ENCODE assay signal across 8 cellular contexts in the genomic region with DNA sequence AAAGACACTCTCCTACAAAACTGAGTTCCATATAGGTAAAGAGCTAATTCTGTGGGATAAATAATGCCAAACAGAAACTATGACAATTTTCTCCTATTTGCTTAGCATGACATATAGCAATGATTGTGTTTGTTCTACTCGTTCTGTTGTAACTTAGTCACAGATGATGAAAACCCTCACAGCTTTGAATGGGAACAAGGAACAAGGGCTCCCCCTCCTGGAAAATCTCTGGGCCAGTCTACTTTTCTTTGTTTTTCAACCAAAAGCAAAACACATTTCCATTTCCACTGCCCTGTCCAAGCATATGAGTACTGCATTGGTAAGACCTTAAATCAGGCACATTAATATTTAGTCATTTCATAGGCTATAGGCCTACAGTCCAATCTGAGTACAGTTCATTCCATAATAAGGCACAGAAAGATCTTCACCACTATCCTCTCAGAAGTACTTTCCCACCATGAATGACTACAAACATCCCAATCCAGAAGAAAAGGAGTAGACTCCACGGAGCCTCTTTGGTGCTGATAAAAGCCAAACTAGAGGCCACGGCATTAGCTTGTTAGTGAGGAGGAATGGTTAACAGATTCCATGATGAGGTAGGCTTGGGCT.
DNase-seq lines count a peak whose midpoint lies in the region; ATAC-seq and TF ChIP-seq lines count a peak whose summit lies in the region.

No MANE protein-coding gene starts in this region.

- H3K9me2 ChIP-seq in Karpas-422 (replicated peaks; ENCODE audit: insufficient read depth, low read length): no peaks in the 10 kb centered on the region
- no peaks in the 10 kb centered on the region for H3K9me2 ChIP-seq in neural cell (ENCODE audit: insufficient read depth, low read length)

- H3K27ac ChIP-seq in Karpas-422 (ENCODE audit: low read length) (no peak overlapping the region), neural cell (ENCODE audit: low read length) (no peak overlapping the region)

- no peaks in the 10 kb centered on the region for H3F3A ChIP-seq in neural cell (ENCODE audit: insufficient read depth, low read length, poor library complexity, severe bottlenecking)

- no peak for TF ChIP-seq EP300 in neural cell (conservative IDR thresholded peaks at IDR 0.05; ENCODE audit: poor library complexity, severe bottlenecking)

- ATAC-seq in HG03457 (IDR thresholded peaks at IDR 0.05; ENCODE audit: unreplicated experiment): no peak
- no peak for ATAC-seq in GM21723 (IDR thresholded peaks at IDR 0.05; ENCODE audit: unreplicated experiment)

- H3K36me3 ChIP-seq in Karpas-422 (ENCODE audit: insufficient read depth, low read length) (no peaks in the 10 kb centered on the region), neural cell (ENCODE audit: insufficient read depth, low read length) (no peaks in the 10 kb centered on the region)

- H3K9ac ChIP-seq in Karpas-422 (ENCODE audit: low read length): no peak overlapping the region
- H3K9ac ChIP-seq in neural cell (ENCODE audit: low read length): no peak overlapping the region

- TF ChIP-seq CTCF in neural cell (IDR thresholded peaks at IDR 0.05; ENCODE audit: poor library complexity, severe bottlenecking): peak; percentile 74

- no peaks in the 10 kb centered on the region for H3K27me3 ChIP-seq in Karpas-422 (ENCODE audit: low read length)
- no peaks in the 10 kb centered on the region for H3K27me3 ChIP-seq in neural cell (ENCODE audit: insufficient read depth, low read depth, low read length)

- no peaks in the 10 kb centered on the region for H3K4me1 ChIP-seq in Karpas-422 (ENCODE audit: low read length)

- TF ChIP-seq RAD21 in neural cell (conservative IDR thresholded peaks at IDR 0.05): peak; percentile 77

- H4K20me1 ChIP-seq in Karpas-422 (ENCODE audit: insufficient read depth, low read depth, low read length) (no peaks in the 10 kb centered on the region), neural cell (ENCODE audit: insufficient read depth) (no peaks in the 10 kb centered on the region)

- no peak overlapping the region for H3K4me2 ChIP-seq in Karpas-422 (ENCODE audit: low read depth, low read length, poor library complexity, severe bottlenecking)
- H3K4me2 ChIP-seq in neural cell (ENCODE audit: low read length): no peak overlapping the region

- H3K4me3 ChIP-seq in Karpas-422 (ENCODE audit: low read length) (no peak overlapping the region), neural cell (ENCODE audit: low read length) (no peak overlapping the region)

- H3K79me2 ChIP-seq in Karpas-422 (ENCODE audit: low read length): no peaks in the 10 kb centered on the region
- no peaks in the 10 kb centered on the region for H3K79me2 ChIP-seq in neural cell (replicated peaks; ENCODE audit: insufficient read depth, low read length)

- H3K9me3 ChIP-seq in Karpas-422 (ENCODE audit: low read length) (no peaks in the 10 kb centered on the region), neural cell (ENCODE audit: low read length) (peaks cover 3% of the 10 kb centered on the region)

- DNase-seq in NCI-H2107 treated with DMSO at 0.1 percent for 48 hours (lab: John Stamatoyannopoulos, UW; ENCODE audit: unreplicated experiment) (peak; percentile 26), NCI-H2107 (lab: John Stamatoyannopoulos, UW) (no peak), Karpas-422 (peak; percentile 60), SKM-1 (lab: John Stamatoyannopoulos, UW; ENCODE audit: unreplicated experiment) (peak; percentile 52), fibroblast of gingiva (ENCODE audit: low read depth) (peak; percentile 86)

- H2AFZ ChIP-seq in Karpas-422 (ENCODE audit: low read length) (no peak overlapping the region), neural cell (ENCODE audit: low read depth, low read length) (no peak overlapping the region)

TF ChIP-seq in neural cell, 6 proteins besides CTCF, POLR2A, EP300 and RAD21:
- TF ChIP-seq EZH2 (IDR thresholded peaks at IDR 0.05; ENCODE audit: borderline replicate concordance, insufficient read depth, low read length, poor library complexity, severe bottlenecking) (no peak), SMC3 (conservative IDR thresholded peaks at IDR 0.05; ENCODE audit: poor library complexity) (peak; percentile 75), POLR2AphosphoS5 (IDR thresholded peaks at IDR 0.05) (no peak), MXI1 (conservative IDR thresholded peaks at IDR 0.05; ENCODE audit: poor library complexity, severe bottlenecking) (no peak), TAF1 (IDR thresholded peaks at IDR 0.05; ENCODE audit: low read depth) (no peak)
- TF ChIP-seq, protein P1, sequence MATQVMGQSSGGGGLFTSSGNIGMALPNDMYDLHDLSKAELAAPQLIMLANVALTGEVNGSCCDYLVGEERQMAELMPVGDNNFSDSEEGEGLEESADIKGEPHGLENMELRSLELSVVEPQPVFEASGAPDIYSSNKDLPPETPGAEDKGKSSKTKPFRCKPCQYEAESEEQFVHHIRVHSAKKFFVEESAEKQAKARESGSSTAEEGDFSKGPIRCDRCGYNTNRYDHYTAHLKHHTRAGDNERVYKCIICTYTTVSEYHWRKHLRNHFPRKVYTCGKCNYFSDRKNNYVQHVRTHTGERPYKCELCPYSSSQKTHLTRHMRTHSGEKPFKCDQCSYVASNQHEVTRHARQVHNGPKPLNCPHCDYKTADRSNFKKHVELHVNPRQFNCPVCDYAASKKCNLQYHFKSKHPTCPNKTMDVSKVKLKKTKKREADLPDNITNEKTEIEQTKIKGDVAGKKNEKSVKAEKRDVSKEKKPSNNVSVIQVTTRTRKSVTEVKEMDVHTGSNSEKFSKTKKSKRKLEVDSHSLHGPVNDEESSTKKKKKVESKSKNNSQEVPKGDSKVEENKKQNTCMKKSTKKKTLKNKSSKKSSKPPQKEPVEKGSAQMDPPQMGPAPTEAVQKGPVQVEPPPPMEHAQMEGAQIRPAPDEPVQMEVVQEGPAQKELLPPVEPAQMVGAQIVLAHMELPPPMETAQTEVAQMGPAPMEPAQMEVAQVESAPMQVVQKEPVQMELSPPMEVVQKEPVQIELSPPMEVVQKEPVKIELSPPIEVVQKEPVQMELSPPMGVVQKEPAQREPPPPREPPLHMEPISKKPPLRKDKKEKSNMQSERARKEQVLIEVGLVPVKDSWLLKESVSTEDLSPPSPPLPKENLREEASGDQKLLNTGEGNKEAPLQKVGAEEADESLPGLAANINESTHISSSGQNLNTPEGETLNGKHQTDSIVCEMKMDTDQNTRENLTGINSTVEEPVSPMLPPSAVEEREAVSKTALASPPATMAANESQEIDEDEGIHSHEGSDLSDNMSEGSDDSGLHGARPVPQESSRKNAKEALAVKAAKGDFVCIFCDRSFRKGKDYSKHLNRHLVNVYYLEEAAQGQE (IDR thresholded peaks at IDR 0.05; ENCODE audit: borderline replicate concordance): no peak
